ENCODE assay signal across 16 cellular contexts in genomic region chr15:60809375-60809774, GRCh38.
"Had no signal": no experiment of that assay in that cellular context is flagged by ENCODE, and none has a peak within 500 bp of the region (broad histone marks: within the 10 kb centered on the region; RNA-seq: fewer than 3 reads in every experiment).

No MANE protein-coding gene starts in this region.

- H3K4me3 ChIP-seq: vagina had no signal

- H3K9me3 Mint-ChIP-seq: activated CD4-positive, alpha-beta memory T cell treated with anti-CD3 and anti-CD28 coated beads, Interleukin-2, amount 10 ng/mL, durations not matched to agents 7 days and 5 days; dendritic cell treated with granulocyte-macrophage colony-stimulating factor and Interleukin-4, amounts not matched to agents 40 ng/mL and 50 ng/mL, for 4 days; endodermal cell; T-helper 2 cell treated with Interferon-gamma antibody and Interleukin-4, amounts not matched to agents 5 μg/mL and 100 μg/mL, for 36 hours had no signal

- H3K27ac Mint-ChIP-seq: activated CD4-positive, alpha-beta memory T cell treated with anti-CD3 and anti-CD28 coated beads, Interleukin-2, amount 10 ng/mL, durations not matched to agents 7 days and 5 days; brain; dendritic cell treated with granulocyte-macrophage colony-stimulating factor and Interleukin-4, amounts not matched to agents 40 ng/mL and 50 ng/mL, for 4 days; endodermal cell; T-helper 2 cell treated with Interferon-gamma antibody and Interleukin-4, amounts not matched to agents 5 μg/mL and 100 μg/mL, for 36 hours had no signal

- H3K36me3 ChIP-seq: neutrophil, vagina had no signal

- H3K9me3 ChIP-seq: neutrophil, vagina had no signal

- H3K27me3 ChIP-seq: neutrophil, vagina had no signal

- H3K4me3 Mint-ChIP-seq: activated CD4-positive, alpha-beta memory T cell treated with anti-CD3 and anti-CD28 coated beads, Interleukin-2, amount 10 ng/mL, durations not matched to agents 7 days and 5 days; brain; dendritic cell treated with granulocyte-macrophage colony-stimulating factor and Interleukin-4, amounts not matched to agents 40 ng/mL and 50 ng/mL, for 4 days; endodermal cell; T-helper 2 cell treated with Interferon-gamma antibody and Interleukin-4, amounts not matched to agents 5 μg/mL and 100 μg/mL, for 36 hours had no signal

- H3K4me1 ChIP-seq: vagina had no signal

- H3K36me3 Mint-ChIP-seq: brain had no signal

- DNase-seq: activated CD4-positive, alpha-beta memory T cell treated with anti-CD3 and anti-CD28 coated beads, Interleukin-2, amount 10 ng/mL, durations not matched to agents 7 days and 5 days; activated CD4-positive, alpha-beta T cell treated with anti-CD3 and anti-CD28 coated beads for 1 hour; activated effector memory CD4-positive, alpha-beta T cell treated with Interleukin-2 at 50 U/mL for 16 hours; amniotic stem cell; cerebellar nuclear complex; endodermal cell; erythroblast; hippocampal formation; kidney glomerular epithelial cell; retina; stimulated activated CD4-positive, alpha-beta T cell treated with anti-CD3 and anti-CD28 coated beads, Interleukin-4, amount 100 ng/mL, for 4 hours had no signal

- H3K27ac ChIP-seq: neutrophil, vagina had no signal
